19 cellular contexts compared by ENCODE assay signal in the genomic region with DNA sequence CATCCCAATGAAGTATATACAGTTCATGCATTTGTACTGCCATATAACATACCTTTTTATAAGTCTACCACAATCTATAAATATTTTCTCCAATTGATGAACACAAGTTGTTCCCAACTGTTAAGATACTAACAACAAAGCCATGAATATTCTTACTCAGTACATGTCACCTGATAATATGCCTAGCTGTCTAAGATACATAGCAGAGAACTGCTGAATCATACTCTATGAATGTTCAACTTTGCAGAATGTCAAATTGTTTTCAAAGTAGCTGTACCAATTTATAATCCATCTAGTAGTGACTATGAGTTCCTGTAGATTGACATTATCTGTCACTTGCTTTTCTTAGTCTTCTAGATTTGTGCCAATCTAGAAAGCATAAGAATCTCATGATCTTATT.
DNase-seq lines count a peak whose midpoint lies in the region; ATAC-seq and TF ChIP-seq lines count a peak whose summit lies in the region.
"Had no signal": no experiment of that assay in that cellular context is flagged by ENCODE, and none has a peak within 500 bp of the region (broad histone marks: within the 10 kb centered on the region; RNA-seq: fewer than 3 reads in every experiment).

No MANE protein-coding gene starts in this region.

- peak overlapping the region in 4 of 10 donors; percentile 12 to 34 (median 20) for H3K27ac ChIP-seq in heart right ventricle
- H3K27ac ChIP-seq: sigmoid colon, tibial nerve had no signal

- no peaks in the 10 kb centered on the region for H3K9me3 ChIP-seq in heart right ventricle
- H3K9me3 ChIP-seq: sigmoid colon, tibial nerve had no signal

- no peaks in the 10 kb centered on the region for H3K27me3 ChIP-seq in heart right ventricle
- H3K27me3 ChIP-seq: sigmoid colon, tibial nerve had no signal

- intact Hi-C loops in heart right ventricle (cut with DNase I) (no loop called here), cardiac septum (cut with DNase I) (no loop called here)

- no peak overlapping the region for H3K4me3 ChIP-seq in heart right ventricle
- H3K4me3 ChIP-seq: sigmoid colon, tibial nerve had no signal

- H3K36me3 ChIP-seq in heart right ventricle, result no peaks in the 10 kb centered on the region
- H3K36me3 ChIP-seq: sigmoid colon, tibial nerve had no signal

- ATAC-seq in heart right ventricle (peak in 6 of 8 donors; percentile 38 to 89 (median 74)), GM19467 (IDR thresholded peaks at IDR 0.05; ENCODE audit: unreplicated experiment) (no peak)
- ATAC-seq: HCT116; stimulated activated effector memory CD8-positive, alpha-beta T cell treated with anti-CD3 and anti-CD28 coated beads, Interleukin-12 subunit alpha, Interleukin-12 subunit beta, amount 100 ng/mL, for 72 hours had no signal

- no peak for DNase-seq in heart right ventricle
- no peak for DNase-seq in cardiac septum (ENCODE audit: low spot score)
- DNase-seq in astrocyte of the hippocampus (ENCODE audit: low read depth, low spot score), result peak; percentile 16
- peak; percentile 71 for DNase-seq in iris pigment epithelial cell (ENCODE audit: low read depth)
- no peak for DNase-seq in COR-L47 (lab: John Stamatoyannopoulos, UW)
- no peak for DNase-seq in stimulated activated CD4-positive, alpha-beta T cell treated with anti-CD3 and anti-CD28 coated beads, Interleukin-4, amount 100 ng/mL, for 4 hours
- no peak for DNase-seq in activated naive CD4-positive, alpha-beta T cell treated with Interleukin-2 at 50 U/mL for 16 hours
- DNase-seq: activated CD4-positive, alpha-beta T cell treated with anti-CD3 and anti-CD28 coated beads, Interleukin-2, amount 10 ng/mL, durations not matched to agents 24 days and 14 days; activated T-cell treated with anti-CD3 and anti-CD28 coated beads, Interleukin-2, amount 50 U/mL, for 1 hour; caudate nucleus; CD8-positive, alpha-beta memory T cell; effector CD8-positive, alpha-beta T cell; NCI-H1048; NCI-H345; sigmoid colon had no signal

- TF ChIP-seq CTCF in heart right ventricle (IDR thresholded peaks at IDR 0.05), result no peak

- H3K4me1 ChIP-seq in heart right ventricle, result peaks cover 0 to 15% (median 0%) of the 10 kb centered on the region in 9 donors
- H3K4me1 ChIP-seq: tibial nerve had no signal

Comparison
In these comparisons a context has a peak if more than half of its experiments do, and no peak if none do; other contexts are left out.
1. DNase-seq: peak in astrocyte of the hippocampus (single experiment) and iris pigment epithelial cell (single experiment); none in heart right ventricle (0 of 2), cardiac septum (single experiment), COR-L47 (single experiment), stimulated activated CD4-positive, alpha-beta T cell treated with anti-CD3 and anti-CD28 coated beads, Interleukin-4, amount 100 ng/mL, for 4 hours (0 of 2) and activated naive CD4-positive, alpha-beta T cell treated with Interleukin-2 at 50 U/mL for 16 hours (single experiment).